In the genomic region with DNA sequence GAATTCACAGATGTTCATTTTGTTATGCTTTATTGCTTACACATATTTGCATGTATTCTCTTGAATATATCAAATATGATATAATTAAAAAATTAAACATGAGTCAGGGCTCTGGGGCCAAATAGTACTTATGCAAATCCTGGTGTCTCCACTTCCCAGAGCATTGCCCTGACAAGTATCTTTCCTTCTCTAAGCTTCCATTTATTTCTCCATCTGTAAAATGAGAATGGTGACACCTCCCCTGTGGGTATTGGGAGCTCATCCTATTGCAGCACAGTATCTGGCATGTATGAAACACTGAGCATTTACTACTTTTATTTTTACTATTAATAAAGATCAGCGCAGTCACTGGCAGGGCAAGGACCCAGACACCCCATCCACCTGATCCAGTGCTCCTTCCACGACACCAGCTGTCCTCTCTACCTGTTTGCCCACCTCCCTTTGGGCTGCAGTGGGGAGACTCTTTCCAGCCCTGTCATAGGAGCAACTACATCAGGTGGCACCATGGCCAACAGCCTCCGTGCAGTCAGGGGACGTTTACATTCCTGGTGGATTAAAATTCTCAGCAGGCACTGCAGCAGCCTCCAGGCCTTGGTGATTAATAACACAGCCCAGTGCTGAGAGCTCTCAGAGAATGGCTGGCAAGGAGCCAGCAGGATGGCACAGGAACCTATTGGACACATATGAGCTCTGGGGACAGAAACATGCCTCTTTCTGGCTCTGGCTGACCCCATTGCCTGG, we compare ENCODE assay signal across 10 cellular contexts.
DNase-seq lines count a peak whose midpoint lies in the region; ATAC-seq, FAIRE-seq and TF ChIP-seq lines count a peak whose summit lies in the region.
"Had no signal": no experiment of that assay in that cellular context is flagged by ENCODE, and none has a peak within 500 bp of the region (broad histone marks: within the 10 kb centered on the region; RNA-seq: fewer than 3 reads in every experiment).

No MANE protein-coding gene starts in this region.

- CTCF ChIA-PET in activated CD8-positive, alpha-beta memory T cell treated with anti-CD3 and anti-CD28 coated beads, Interleukin-2, amount 10 ng/mL, durations not matched to agents 7 days and 5 days (lab: Charles Lee): no interaction called here

- 50 to 64% (median 58%) methylated on average over 4 of the region's 4 CpGs for WGBS in small intestine, 3 donors

- no peaks in the 10 kb centered on the region for H3K9me3 Mint-ChIP-seq in activated CD8-positive, alpha-beta memory T cell treated with anti-CD3 and anti-CD28 coated beads, Interleukin-2, amount 10 ng/mL, durations not matched to agents 7 days and 5 days (ENCODE audit: low read depth)
- H3K9me3 Mint-ChIP-seq in activated T-helper 2 cell treated with anti-CD3 and anti-CD28 coated beads, Interferon-gamma antibody, Interleukin-2, Interleukin-4, amounts not matched to agents 10 μg/mL and 5 μg/mL and 100 μg/mL, durations not matched to agents 14 hours and 24 hours and 36 hours: no peaks in the 10 kb centered on the region

- no peak for FAIRE-seq in small intestine (lab: Jason Lieb, UNC)
- FAIRE-seq: islet of Langerhans had no signal

- no peak overlapping the region for H3K27ac Mint-ChIP-seq in activated CD8-positive, alpha-beta memory T cell treated with anti-CD3 and anti-CD28 coated beads, Interleukin-2, amount 10 ng/mL, durations not matched to agents 7 days and 5 days
- H3K27ac Mint-ChIP-seq in activated T-helper 2 cell treated with anti-CD3 and anti-CD28 coated beads, Interferon-gamma antibody, Interleukin-2, Interleukin-4, amounts not matched to agents 10 μg/mL and 5 μg/mL and 100 μg/mL, durations not matched to agents 14 hours and 24 hours and 36 hours: no peak overlapping the region
- H3K27ac Mint-ChIP-seq: CD8-positive, alpha-beta T cell had no signal

- H3K4me1 Mint-ChIP-seq in activated CD8-positive, alpha-beta memory T cell treated with anti-CD3 and anti-CD28 coated beads, Interleukin-2, amount 10 ng/mL, durations not matched to agents 7 days and 5 days: peaks cover 4% of the 10 kb centered on the region
- H3K4me1 Mint-ChIP-seq in activated T-helper 2 cell treated with anti-CD3 and anti-CD28 coated beads, Interferon-gamma antibody, Interleukin-2, Interleukin-4, amounts not matched to agents 10 μg/mL and 5 μg/mL and 100 μg/mL, durations not matched to agents 14 hours and 24 hours and 36 hours (ENCODE audit: low read depth): no peaks in the 10 kb centered on the region

- intact Hi-C loops in activated T-helper 2 cell treated with anti-CD3 and anti-CD28 coated beads, Interferon-gamma antibody, Interleukin-2, Interleukin-4, amounts not matched to agents 10 μg/mL and 5 μg/mL and 100 μg/mL, durations not matched to agents 14 hours and 24 hours and 36 hours (cut with micrococcal nuclease): no loop called here

- peak; percentile 46 for DNase-seq in activated CD8-positive, alpha-beta memory T cell treated with anti-CD3 and anti-CD28 coated beads, Interleukin-2, amount 50 U/mL, for 48 hours
- no peak for DNase-seq in activated CD8-positive, alpha-beta memory T cell treated with anti-CD3 and anti-CD28 coated beads, Interleukin-2, amount 10 ng/mL, durations not matched to agents 7 days and 5 days
- DNase-seq in NCI-H774 (lab: John Stamatoyannopoulos, UW): peak; percentile 27
- peak; percentile 80 for DNase-seq in fibroblast of gingiva (ENCODE audit: low read depth)
- DNase-seq in small intestine: peak; percentile 8
- DNase-seq in activated T-helper 2 cell treated with anti-CD3 and anti-CD28 coated beads, Interferon-gamma antibody, Interleukin-2, Interleukin-4, amounts not matched to agents 10 μg/mL and 5 μg/mL and 100 μg/mL, durations not matched to agents 14 hours and 24 hours and 36 hours (ENCODE audit: low spot score): no peak
- DNase-seq in GM10266 (ENCODE audit: extremely low spot score): no peak

- no peaks in the 10 kb centered on the region for H3K4me1 ChIP-seq in small intestine (ENCODE audit: control insufficient read depth in 2 of 2, insufficient read depth in 1 of 2, low read depth in 1 of 2, low read length in 1 of 2)

- no peaks in the 10 kb centered on the region for H3K27me3 ChIP-seq in small intestine (ENCODE audit: control insufficient read depth in 2 of 2, insufficient read depth in 2 of 2, low read length in 2 of 2)

- ATAC-seq in activated CD8-positive, alpha-beta memory T cell treated with anti-CD3 and anti-CD28 coated beads, Interleukin-2, amount 10 ng/mL, durations not matched to agents 7 days and 5 days: no peak
- no peak for ATAC-seq in HG03378 (IDR thresholded peaks at IDR 0.05; ENCODE audit: unreplicated experiment)
- ATAC-seq: CD8-positive, alpha-beta T cell had no signal

- no peak for TF ChIP-seq CTCF in GM10266 (IDR thresholded peaks at IDR 0.05; ENCODE audit: control insufficient read depth, insufficient read depth, low read depth, missing control alignments)

- H3K36me3 ChIP-seq in small intestine (ENCODE audit: control insufficient read depth in 2 of 2, insufficient read depth in 2 of 2, low read length in 2 of 2): no peaks in the 10 kb centered on the region

- H3K27ac ChIP-seq in small intestine (ENCODE audit: low read depth in 1 of 2, low read length in 1 of 2): no peak overlapping the region

- H3K4me3 ChIP-seq in small intestine (ENCODE audit: low read depth in 1 of 2, low read length in 2 of 2): no peak overlapping the region

- H3K36me3 Mint-ChIP-seq in activated CD8-positive, alpha-beta memory T cell treated with anti-CD3 and anti-CD28 coated beads, Interleukin-2, amount 10 ng/mL, durations not matched to agents 7 days and 5 days: no peaks in the 10 kb centered on the region
- H3K36me3 Mint-ChIP-seq in activated T-helper 2 cell treated with anti-CD3 and anti-CD28 coated beads, Interferon-gamma antibody, Interleukin-2, Interleukin-4, amounts not matched to agents 10 μg/mL and 5 μg/mL and 100 μg/mL, durations not matched to agents 14 hours and 24 hours and 36 hours (ENCODE audit: low read depth): no peaks in the 10 kb centered on the region
- H3K36me3 Mint-ChIP-seq: CD8-positive, alpha-beta T cell had no signal

- no peak overlapping the region for H3K4me3 Mint-ChIP-seq in activated CD8-positive, alpha-beta memory T cell treated with anti-CD3 and anti-CD28 coated beads, Interleukin-2, amount 10 ng/mL, durations not matched to agents 7 days and 5 days
- H3K4me3 Mint-ChIP-seq in activated T-helper 2 cell treated with anti-CD3 and anti-CD28 coated beads, Interferon-gamma antibody, Interleukin-2, Interleukin-4, amounts not matched to agents 10 μg/mL and 5 μg/mL and 100 μg/mL, durations not matched to agents 14 hours and 24 hours and 36 hours (ENCODE audit: low read depth): no peak overlapping the region
- H3K4me3 Mint-ChIP-seq: CD8-positive, alpha-beta T cell had no signal

- H3K27me3 Mint-ChIP-seq in activated CD8-positive, alpha-beta memory T cell treated with anti-CD3 and anti-CD28 coated beads, Interleukin-2, amount 10 ng/mL, durations not matched to agents 7 days and 5 days: peaks cover 15% of the 10 kb centered on the region
- peaks cover 7% of the 10 kb centered on the region for H3K27me3 Mint-ChIP-seq in activated T-helper 2 cell treated with anti-CD3 and anti-CD28 coated beads, Interferon-gamma antibody, Interleukin-2, Interleukin-4, amounts not matched to agents 10 μg/mL and 5 μg/mL and 100 μg/mL, durations not matched to agents 14 hours and 24 hours and 36 hours (ENCODE audit: low read depth)

- no peaks in the 10 kb centered on the region for H3K9me3 ChIP-seq in small intestine (ENCODE audit: control insufficient read depth, low read depth)

Comparison
In these comparisons a context has a peak if more than half of its experiments do, and no peak if none do; other contexts are left out.
1. DNase-seq: peak in activated CD8-positive, alpha-beta memory T cell treated with anti-CD3 and anti-CD28 coated beads, Interleukin-2, amount 50 U/mL, for 48 hours (single experiment), NCI-H774 (single experiment), fibroblast of gingiva (single experiment) and small intestine (single experiment); none in activated CD8-positive, alpha-beta memory T cell treated with anti-CD3 and anti-CD28 coated beads, Interleukin-2, amount 10 ng/mL, durations not matched to agents 7 days and 5 days (single experiment), activated T-helper 2 cell treated with anti-CD3 and anti-CD28 coated beads, Interferon-gamma antibody, Interleukin-2, Interleukin-4, amounts not matched to agents 10 μg/mL and 5 μg/mL and 100 μg/mL, durations not matched to agents 14 hours and 24 hours and 36 hours (single experiment) and GM10266 (single experiment).